Comparison of ENCODE assay signal across 8 cellular contexts in genomic region chr7:120987683-120988590, GRCh38. TPM values are rescaled to one million over a fixed set of nuclear protein-coding genes. Genes with fewer than 3 reads are reported as not detected.
DNase-seq lines count a peak whose midpoint lies in the region; ATAC-seq and TF ChIP-seq lines count a peak whose summit lies in the region.

No MANE protein-coding gene starts in this region.

- peaks cover 15% of the 10 kb centered on the region for H3K4me1 Mint-ChIP-seq in activated T-cell treated with anti-CD3 and anti-CD28 coated beads, Interleukin-2, amount 50 U/mL, for 4 hours (ENCODE audit: low read depth)

- 0% methylated on average over 11 of the region's 12 CpGs for WGBS in esophagus muscularis mucosa

- H3K36me3 Mint-ChIP-seq in activated T-cell treated with anti-CD3 and anti-CD28 coated beads, Interleukin-2, amount 50 U/mL, for 4 hours (ENCODE audit: insufficient read depth): no peaks in the 10 kb centered on the region

- H3K27me3 ChIP-seq in esophagus muscularis mucosa (no peaks in the 10 kb centered on the region), muscle layer of duodenum (ENCODE audit: low read depth, low read length) (no peaks in the 10 kb centered on the region)

- peak overlapping the region; percentile 85 to 87 (median 86) for H3K27ac ChIP-seq in esophagus muscularis mucosa (replicated peaks in 1 of 4)
- peak overlapping the region; percentile 87 for H3K27ac ChIP-seq in muscle layer of duodenum (ENCODE audit: low read length)

- peaks cover 3 to 49% (median 46%) of the 10 kb centered on the region in 4 donors for H3K4me1 ChIP-seq in esophagus muscularis mucosa
- H3K4me1 ChIP-seq in muscle layer of duodenum (ENCODE audit: control insufficient read depth in 1 of 2, insufficient read depth in 2 of 2, low read length in 2 of 2): peaks cover 5% of the 10 kb centered on the region in 2 donors

- peak; percentile 93 to 95 (median 95) for TF ChIP-seq CTCF in esophagus muscularis mucosa (IDR thresholded peaks at IDR 0.05)

- H3K4me3 ChIP-seq in esophagus muscularis mucosa (peak overlapping the region; percentile 56 to 63 (median 60)), muscle layer of duodenum (ENCODE audit: low read depth in 1 of 2, low read length in 2 of 2) (peak overlapping the region; percentile 78)

- no peaks in the 10 kb centered on the region for H3K9me3 Mint-ChIP-seq in activated T-cell treated with anti-CD3 and anti-CD28 coated beads, Interleukin-2, amount 50 U/mL, for 4 hours

- peak; percentile 59 for DNase-seq in DMS 273 treated with DMSO at 0.1 percent for 48 hours (lab: John Stamatoyannopoulos, UW)
- DNase-seq in HuH-7.5 (ENCODE audit: low spot score): peak; percentile 61
- peak; percentile 83 for DNase-seq in OCI-M2 (lab: John Stamatoyannopoulos, UW; ENCODE audit: unreplicated experiment)
- peak; percentile 79 for DNase-seq in activated T-cell treated with anti-CD3 and anti-CD28 coated beads, Interleukin-2, amount 50 U/mL, for 4 hours
- peak; percentile 96 for DNase-seq in esophagus muscularis mucosa (ENCODE audit: extremely low spot score)
- peak; percentile 63 to 65 for DNase-seq in stimulated activated CD8-positive, alpha-beta memory T cell treated with anti-CD3 and anti-CD28 coated beads, Interleukin-7, amount 100 ng/mL, for 1 hour (ENCODE audit: low read depth in 2 of 2)

- ATAC-seq in GM21528 (IDR thresholded peaks at IDR 0.05; ENCODE audit: low FRiP score, unreplicated experiment): peak; percentile 97
- peak; percentile 98 for ATAC-seq in activated T-cell treated with anti-CD3 and anti-CD28 coated beads, Interleukin-2, amount 50 U/mL, for 4 hours

- H3K27me3 Mint-ChIP-seq in activated T-cell treated with anti-CD3 and anti-CD28 coated beads, Interleukin-2, amount 50 U/mL, for 4 hours (ENCODE audit: low read depth): peaks cover 43% of the 10 kb centered on the region

- no peak for TF ChIP-seq POLR2A in esophagus muscularis mucosa (IDR thresholded peaks at IDR 0.05; ENCODE audit: low read depth)

- H3K4me3 Mint-ChIP-seq in activated T-cell treated with anti-CD3 and anti-CD28 coated beads, Interleukin-2, amount 50 U/mL, for 4 hours: peak overlapping the region; percentile 75

- H3K36me3 ChIP-seq in esophagus muscularis mucosa (no peaks in the 10 kb centered on the region), muscle layer of duodenum (ENCODE audit: control insufficient read depth in 1 of 2, insufficient read depth in 2 of 2, low read length in 2 of 2) (no peaks in the 10 kb centered on the region)

- TF ChIP-seq EP300 in esophagus muscularis mucosa (IDR thresholded peaks at IDR 0.05): no peak

- intact Hi-C loops in esophagus muscularis mucosa (cut with DNase I): loop anchor here (2.0 to 5.0 kb wide), 3 partner anchors 36 to 121 kb away; partner anchors contain the start of gene ING3

- H3K9me3 ChIP-seq in esophagus muscularis mucosa (no peaks in the 10 kb centered on the region), muscle layer of duodenum (ENCODE audit: control insufficient read depth in 1 of 2, low read length in 2 of 2) (no peaks in the 10 kb centered on the region)

RNA-seq across cellular contexts. Expression of gene CPED1, which starts 0.6 kb away (rescaled TPM):
- under 1 TPM; 0.20 to 0.69 (median 0.38) TPM for total RNA-seq in activated T-cell treated with anti-CD3 and anti-CD28 coated beads, Interleukin-2, amount 50 U/mL, for 4 hours
- total RNA-seq in esophagus muscularis mucosa: 10 to 100 TPM; 28.1 to 81.8 (median 32.0) TPM

RNA-seq across cellular contexts. Expression of gene ING3, which starts 37.4 kb away (rescaled TPM):
- total RNA-seq in activated T-cell treated with anti-CD3 and anti-CD28 coated beads, Interleukin-2, amount 50 U/mL, for 4 hours: 10 to 100 TPM; 23.9 to 29.4 (median 27.5) TPM
- total RNA-seq in esophagus muscularis mucosa: 10 to 100 TPM; 12.6 to 19.4 (median 14.9) TPM

Comparison
In these comparisons a context has a peak if more than half of its experiments do, and no peak if none do; other contexts are left out.
1. Peak in every context shown above with its lines: DNase-seq, ATAC-seq, H3K4me3 ChIP-seq and H3K27ac ChIP-seq.
2. RNA of gene CPED1, which starts 0.6 kb away (total RNA-seq): 28.1 to 81.8 TPM in esophagus muscularis mucosa; 0.20 to 0.69 TPM in activated T-cell treated with anti-CD3 and anti-CD28 coated beads, Interleukin-2, amount 50 U/mL, for 4 hours; every median in the first group is over 10 times any median in the second.